ENCODE assay signal across 14 cellular contexts in genomic region chr2:75548036-75548573, GRCh38. TPM values are rescaled to one million over a fixed set of nuclear protein-coding genes. Genes with fewer than 3 reads are reported as not detected.
DNase-seq lines count a peak whose midpoint lies in the region; TF ChIP-seq lines count a peak whose summit lies in the region.
"Had no signal": no experiment of that assay in that cellular context is flagged by ENCODE, and none has a peak within 500 bp of the region (broad histone marks: within the 10 kb centered on the region; RNA-seq: fewer than 3 reads in every experiment).

No MANE protein-coding gene starts in this region.

- H3K4me3 ChIP-seq in GM23248 (no peak overlapping the region), fibroblast of lung (replicated peaks in 1 of 4; ENCODE audit: control extremely low read depth in 1 of 4, insufficient read depth in 1 of 4, low read depth in 3 of 4, low read length in 4 of 4) (no peak overlapping the region)
- H3K4me3 ChIP-seq: colonic mucosa had no signal

- H2AFZ ChIP-seq in GM23248 (no peak overlapping the region), fibroblast of lung (ENCODE audit: low read length) (no peak overlapping the region)

- no peak overlapping the region for H3K4me3 Mint-ChIP-seq in activated T-helper 2 cell treated with anti-CD3 and anti-CD28 coated beads, Interferon-gamma antibody, Interleukin-2, Interleukin-4, amounts not matched to agents 10 μg/mL and 5 μg/mL and 100 μg/mL, durations not matched to agents 14 hours and 24 hours and 36 hours (ENCODE audit: low read depth)
- H3K4me3 Mint-ChIP-seq: activated naive CD8-positive, alpha-beta T cell treated with anti-CD3 and anti-CD28 coated beads for 36 hours; CD4-positive, alpha-beta T cell; T-helper 1 cell treated with Interleukin-12 subunit alpha and Interleukin-12 subunit beta and Interleukin-4 antibody, amounts not matched to agents 30 μg/mL and 1 μg/mL, for 36 hours had no signal

- H3K79me2 ChIP-seq in GM23248 (ENCODE audit: insufficient read depth) (peaks cover 99% of the 10 kb centered on the region), fibroblast of lung (ENCODE audit: control insufficient read depth, insufficient read depth, low read length) (peaks cover 44% of the 10 kb centered on the region)

- no peak overlapping the region for H3K27ac Mint-ChIP-seq in activated T-helper 2 cell treated with anti-CD3 and anti-CD28 coated beads, Interferon-gamma antibody, Interleukin-2, Interleukin-4, amounts not matched to agents 10 μg/mL and 5 μg/mL and 100 μg/mL, durations not matched to agents 14 hours and 24 hours and 36 hours
- H3K27ac Mint-ChIP-seq: activated naive CD8-positive, alpha-beta T cell treated with anti-CD3 and anti-CD28 coated beads for 36 hours; CD4-positive, alpha-beta T cell; T-helper 1 cell treated with Interleukin-12 subunit alpha and Interleukin-12 subunit beta and Interleukin-4 antibody, amounts not matched to agents 30 μg/mL and 1 μg/mL, for 36 hours had no signal

- peaks cover 18% of the 10 kb centered on the region; the same call in 1 of the 2 replicates for H3K4me1 ChIP-seq in GM23248 (ENCODE audit: insufficient read depth)
- peaks cover 8% of the 10 kb centered on the region for H3K4me1 ChIP-seq in fibroblast of lung (ENCODE audit: control insufficient read depth, extremely low read depth, insufficient read depth, low read length)
- H3K4me1 ChIP-seq: colonic mucosa had no signal

- H3K9me3 ChIP-seq in GM23248 (ENCODE audit: low read depth) (no peaks in the 10 kb centered on the region), fibroblast of lung (ENCODE audit: control insufficient read depth, insufficient read depth, low read depth, low read length) (no peaks in the 10 kb centered on the region)
- H3K9me3 ChIP-seq: colonic mucosa had no signal

- H3K27me3 ChIP-seq in GM23248 (replicated peaks; ENCODE audit: insufficient read depth), result no peaks in the 10 kb centered on the region
- H3K27me3 ChIP-seq in fibroblast of lung (ENCODE audit: control insufficient read depth, insufficient read depth, low read length), result no peaks in the 10 kb centered on the region
- H3K27me3 ChIP-seq: colonic mucosa had no signal

- H3K36me3 Mint-ChIP-seq in activated T-helper 2 cell treated with anti-CD3 and anti-CD28 coated beads, Interferon-gamma antibody, Interleukin-2, Interleukin-4, amounts not matched to agents 10 μg/mL and 5 μg/mL and 100 μg/mL, durations not matched to agents 14 hours and 24 hours and 36 hours (ENCODE audit: low read depth), result no peaks in the 10 kb centered on the region
- H3K36me3 Mint-ChIP-seq: activated naive CD8-positive, alpha-beta T cell treated with anti-CD3 and anti-CD28 coated beads for 36 hours had no signal

- no peak for TF ChIP-seq CTCF in fibroblast of lung (conservative IDR thresholded peaks at IDR 0.05 in 1 of 2, IDR thresholded peaks at IDR 0.05 in 1 of 2; ENCODE audit: low read depth in 1 of 2, low read length in 2 of 2)

- H4K20me1 ChIP-seq in GM23248 (ENCODE audit: insufficient read depth), result peaks cover 14% of the 10 kb centered on the region; the same call in 1 of the 2 replicates
- H4K20me1 ChIP-seq in fibroblast of lung (ENCODE audit: control insufficient read depth, extremely low read depth, insufficient read depth, low read length), result no peaks in the 10 kb centered on the region

- H3K4me1 Mint-ChIP-seq in activated T-helper 2 cell treated with anti-CD3 and anti-CD28 coated beads, Interferon-gamma antibody, Interleukin-2, Interleukin-4, amounts not matched to agents 10 μg/mL and 5 μg/mL and 100 μg/mL, durations not matched to agents 14 hours and 24 hours and 36 hours (ENCODE audit: low read depth), result no peaks in the 10 kb centered on the region
- H3K4me1 Mint-ChIP-seq: activated naive CD8-positive, alpha-beta T cell treated with anti-CD3 and anti-CD28 coated beads for 36 hours had no signal

- in situ Hi-C loops in ACHN (cut with HindIII; ENCODE audit: low pct_ligation_motif_present, low pct_unique_long_range_greater_than_20kb, low sequenced_read_pairs), result loop anchor here (5.0 kb wide), 1 partner anchor 69 kb away; no protein-coding TSS in a partner anchor
- in situ Hi-C loops in GM23248 (cut with MboI), result no loop called here

- DNase-seq in ACHN (peak; percentile 35), GM23248 (no peak), NCI-H748 (lab: John Stamatoyannopoulos, UW; ENCODE audit: unreplicated experiment) (peak; percentile 82), fibroblast of lung (ENCODE audit: low read depth in 2 of 2) (peak; percentile 22 to 34), GM19238 (ENCODE audit: insufficient read length, low spot score) (no peak), putamen (ENCODE audit: low spot score) (no peak), iPS-NIHi7 (ENCODE audit: extremely low spot score) (no peak)
- DNase-seq in activated T-helper 2 cell treated with anti-CD3 and anti-CD28 coated beads, Interferon-gamma antibody, Interleukin-2, Interleukin-4, amounts not matched to agents 10 μg/mL and 5 μg/mL and 100 μg/mL, durations not matched to agents 14 hours and 24 hours and 36 hours (ENCODE audit: low spot score), result no peak
- DNase-seq: activated naive CD8-positive, alpha-beta T cell treated with anti-CD3 and anti-CD28 coated beads for 36 hours; colonic mucosa; kidney had no signal

- H3K9ac ChIP-seq in GM23248, result no peak overlapping the region
- no peak overlapping the region for H3K9ac ChIP-seq in fibroblast of lung (ENCODE audit: insufficient read depth, low read length)

- whole genome bisulfite sequencing in GM23248 (ENCODE audit: low coverage in 1 of 2, low lambda C conversion rate in 2 of 2, missing lambda C conversion rate in 2 of 2), 2 experiments, result 47 to 50% methylated on average over 2 of the region's 2 CpGs

- H3K4me2 ChIP-seq in GM23248 (ENCODE audit: unreplicated experiment) (no peak overlapping the region), fibroblast of lung (ENCODE audit: extremely low read depth, insufficient read depth, low read length) (no peak overlapping the region)

- H3K9me3 Mint-ChIP-seq in activated T-helper 2 cell treated with anti-CD3 and anti-CD28 coated beads, Interferon-gamma antibody, Interleukin-2, Interleukin-4, amounts not matched to agents 10 μg/mL and 5 μg/mL and 100 μg/mL, durations not matched to agents 14 hours and 24 hours and 36 hours, result no peaks in the 10 kb centered on the region
- H3K9me3 Mint-ChIP-seq: activated naive CD8-positive, alpha-beta T cell treated with anti-CD3 and anti-CD28 coated beads for 36 hours; CD4-positive, alpha-beta T cell; T-helper 1 cell treated with Interleukin-12 subunit alpha and Interleukin-12 subunit beta and Interleukin-4 antibody, amounts not matched to agents 30 μg/mL and 1 μg/mL, for 36 hours had no signal

- H3F3A ChIP-seq in GM23248 (ENCODE audit: insufficient read depth), result peaks cover 45% of the 10 kb centered on the region

- H3K36me3 ChIP-seq in GM23248 (ENCODE audit: low read depth) (peaks cover 29% of the 10 kb centered on the region; the same call in 1 of the 2 replicates), fibroblast of lung (ENCODE audit: control insufficient read depth, insufficient read depth, low read length) (peaks cover 4% of the 10 kb centered on the region)
- H3K36me3 ChIP-seq: colonic mucosa had no signal

- intact Hi-C loops in activated T-helper 2 cell treated with anti-CD3 and anti-CD28 coated beads, Interferon-gamma antibody, Interleukin-2, Interleukin-4, amounts not matched to agents 10 μg/mL and 5 μg/mL and 100 μg/mL, durations not matched to agents 14 hours and 24 hours and 36 hours (cut with micrococcal nuclease), result no loop called here

- no peaks in the 10 kb centered on the region for H3K9me2 ChIP-seq in GM23248 (ENCODE audit: insufficient read depth)

- H3K27ac ChIP-seq in GM23248 (peak overlapping the region; percentile 13; the same call in 1 of the 2 replicates), fibroblast of lung (ENCODE audit: insufficient read depth, low read length) (peak overlapping the region; percentile 20)
- H3K27ac ChIP-seq: colonic mucosa had no signal

- peaks cover 35% of the 10 kb centered on the region for H3K27me3 Mint-ChIP-seq in activated T-helper 2 cell treated with anti-CD3 and anti-CD28 coated beads, Interferon-gamma antibody, Interleukin-2, Interleukin-4, amounts not matched to agents 10 μg/mL and 5 μg/mL and 100 μg/mL, durations not matched to agents 14 hours and 24 hours and 36 hours (ENCODE audit: low read depth)

RNA-seq across cellular contexts. Expression of gene EVA1A, which starts 12.6 kb away (rescaled TPM):
- total RNA-seq in GM23248 (2014; rRNA removed; shearing (Covaris generic)), result 95.6 and 126 TPM in 2 replicates
- polyA plus RNA-seq in GM23248 (2016; fragmentation: Nextera tagmentation; extraction: Ambion mirVana) (145 and 149 TPM in 2 replicates), fibroblast of lung (10.0 and 22.8 TPM in 2 replicates)
- 16.2 and 31.7 TPM in 2 replicates for total RNA-seq in fibroblast of lung
- polyA plus RNA-seq in fibroblast of lung (2012), result 26.6 and 45.3 TPM in 2 replicates
- 54.7 and 80.7 TPM in 2 replicates for polyA minus RNA-seq in fibroblast of lung (ENCODE audit: low replicate concordance)
- total RNA-seq in activated T-helper 2 cell treated with anti-CD3 and anti-CD28 coated beads, Interferon-gamma antibody, Interleukin-2, Interleukin-4, amounts not matched to agents 10 μg/mL and 5 μg/mL and 100 μg/mL, durations not matched to agents 14 hours and 24 hours and 36 hours, result not detected in 2 replicates
- total RNA-seq: activated CD8-positive, alpha-beta memory T cell treated with anti-CD3 and anti-CD28 coated beads for 36 hours; CD4-positive, alpha-beta T cell had no signal

Comparison
In these comparisons a context has a peak if more than half of its experiments do, and no peak if none do; other contexts are left out.
1. DNase-seq: peak in ACHN (single experiment), NCI-H748 (single experiment) and fibroblast of lung (2 of 2); none in GM23248 (single experiment), GM19238 (single experiment), activated T-helper 2 cell treated with anti-CD3 and anti-CD28 coated beads, Interferon-gamma antibody, Interleukin-2, Interleukin-4, amounts not matched to agents 10 μg/mL and 5 μg/mL and 100 μg/mL, durations not matched to agents 14 hours and 24 hours and 36 hours (single experiment), putamen (single experiment) and iPS-NIHi7 (single experiment).
2. RNA of gene EVA1A, which starts 12.6 kb away (total RNA-seq): 95.6 to 126 TPM in GM23248 and 16.2 to 31.7 TPM in fibroblast of lung; not detected in activated T-helper 2 cell treated with anti-CD3 and anti-CD28 coated beads, Interferon-gamma antibody, Interleukin-2, Interleukin-4, amounts not matched to agents 10 μg/mL and 5 μg/mL and 100 μg/mL, durations not matched to agents 14 hours and 24 hours and 36 hours; every median in the first group is over 10 times any median in the second.